Comparison of ENCODE assay signal across 8 cellular contexts in genomic region chr20:34871966-34872603, GRCh38. TPM values are rescaled to one million over a fixed set of nuclear protein-coding genes. Genes with fewer than 3 reads are reported as not detected.
DNase-seq lines count a peak whose midpoint lies in the region; ATAC-seq and TF ChIP-seq lines count a peak whose summit lies in the region.

No MANE protein-coding gene starts in this region.

- no peaks in the 10 kb centered on the region for H3K27me3 Mint-ChIP-seq in central memory CD8-positive, alpha-beta T cell

- H3K27ac ChIP-seq in AG04450 (ENCODE audit: low read depth, low read length) (no peak overlapping the region), HL-60 (replicated peaks) (no peak overlapping the region), muscle layer of colon (ENCODE audit: low read depth, low read length) (peak overlapping the region; percentile 51)

- no peak for TF ChIP-seq CTCF in AG04450 (IDR thresholded peaks at IDR 0.05; ENCODE audit: low read depth, low read length)
- TF ChIP-seq CTCF in HL-60 (IDR thresholded peaks at IDR 0.05; ENCODE audit: insufficient read depth, low read length), result no peak

- H3K9ac ChIP-seq in muscle layer of colon (ENCODE audit: low read length), result peak overlapping the region; percentile 61

- H3K27ac Mint-ChIP-seq in central memory CD8-positive, alpha-beta T cell (ENCODE audit: low read depth), result peak overlapping the region; percentile 78

- H3K27me3 ChIP-seq in AG04450 (ENCODE audit: control insufficient read depth, insufficient read depth, low read length), result no peaks in the 10 kb centered on the region
- peaks cover 3% of the 10 kb centered on the region for H3K27me3 ChIP-seq in HL-60 (ENCODE audit: insufficient read depth, poor library complexity, severe bottlenecking)
- H3K27me3 ChIP-seq in muscle layer of colon (ENCODE audit: control insufficient read depth in 1 of 2, insufficient read depth in 2 of 2, low read length in 2 of 2), result no peaks in the 10 kb centered on the region

- no peaks in the 10 kb centered on the region for H3K9me3 Mint-ChIP-seq in central memory CD8-positive, alpha-beta T cell

- H3K4me3 ChIP-seq in AG04450 (ENCODE audit: low read depth, low read length), result peak overlapping the region; percentile 80
- H3K4me3 ChIP-seq in HL-60 (replicated peaks; ENCODE audit: insufficient read depth, low read length), result peak overlapping the region; percentile 50
- peak overlapping the region; percentile 84 to 85 for H3K4me3 ChIP-seq in muscle layer of colon (ENCODE audit: low read depth in 1 of 2, low read length in 2 of 2)

- peak overlapping the region; percentile 87 for H3K4me3 Mint-ChIP-seq in central memory CD8-positive, alpha-beta T cell

- peaks cover 31% of the 10 kb centered on the region for H3K4me1 ChIP-seq in muscle layer of colon (ENCODE audit: insufficient read depth, low read length)

- no peak for DNase-seq in AG04450 (ENCODE audit: low read depth, low spot score)
- DNase-seq in HL-60 (ENCODE audit: low read depth in 1 of 2, low spot score in 1 of 2), result no peak
- DNase-seq in central memory CD8-positive, alpha-beta T cell (ENCODE audit: low spot score in 2 of 2), result no peak
- DNase-seq in ureter (ENCODE audit: low spot score), result no peak
- DNase-seq in OCI-M1 (lab: John Stamatoyannopoulos, UW), result no peak
- no peak for DNase-seq in COLO668 (lab: John Stamatoyannopoulos, UW; ENCODE audit: unreplicated experiment)
- DNase-seq in RPMI8226, result no peak

- peaks cover 9% of the 10 kb centered on the region for H3K36me3 Mint-ChIP-seq in central memory CD8-positive, alpha-beta T cell (ENCODE audit: insufficient read depth)

- POLR2A ChIA-PET in AG04450 (lab: Yijun Ruan, JAX), result interaction anchor here (1.1 kb wide), 1 partner anchor 83 kb away, joined by 6 read pairs; the partner anchor contains the start of genes GSS and MYH7B

- CTCF ChIA-PET in AG04450 (lab: Charles Lee), result interaction anchor here (0.6 to 6.1 kb wide), 12 partner anchors 8 to 560 kb away, joined by 3 to 57 read pairs (median 4); partner anchors contain the start of genes GSS and MYH7B

- H3K36me3 ChIP-seq in muscle layer of colon (ENCODE audit: insufficient read depth, low read length), result peaks cover 5% of the 10 kb centered on the region

- no peak for ATAC-seq in central memory CD8-positive, alpha-beta T cell (replicated peaks; ENCODE audit: extremely low read depth, poor library complexity, severe bottlenecking)

- H3K9me3 ChIP-seq in AG04450 (ENCODE audit: control insufficient read depth, insufficient read depth, low read length) (no peaks in the 10 kb centered on the region), muscle layer of colon (ENCODE audit: low read length) (no peaks in the 10 kb centered on the region)

- H3K4me1 Mint-ChIP-seq in central memory CD8-positive, alpha-beta T cell, result peaks cover 58% of the 10 kb centered on the region

RNA-seq across cellular contexts. Expression of gene GGT7, which starts 0.6 kb away (rescaled TPM):
- 12.1 and 16.2 TPM in 2 replicates for polyA plus RNA-seq in AG04450 (2011; rRNA removed)
- 12.0 and 18.7 TPM in 2 replicates for polyA minus RNA-seq in AG04450 (2011; rRNA and poly(A)+ RNA removed)
- total RNA-seq in ureter, result 27.3 TPM

RNA-seq across cellular contexts. Expression of gene ACSS2, which starts 4.3 kb away (rescaled TPM):
- 37.3 and 43.6 TPM in 2 replicates for polyA plus RNA-seq in AG04450 (2011; rRNA removed)
- polyA minus RNA-seq in AG04450 (2011; rRNA and poly(A)+ RNA removed), result 85.1 and 99.8 TPM in 2 replicates
- total RNA-seq in ureter, result 45.8 TPM

RNA-seq across cellular contexts. Expression of gene NCOA6, which starts 46.6 kb away (rescaled TPM):
- 15.5 and 15.6 TPM in 2 replicates for polyA plus RNA-seq in AG04450 (2011; rRNA removed)
- polyA minus RNA-seq in AG04450 (2011; rRNA and poly(A)+ RNA removed), result 26.4 and 27.1 TPM in 2 replicates
- 40.7 TPM for total RNA-seq in ureter
